Comparison of ENCODE assay signal across 13 cellular contexts in the genomic region with DNA sequence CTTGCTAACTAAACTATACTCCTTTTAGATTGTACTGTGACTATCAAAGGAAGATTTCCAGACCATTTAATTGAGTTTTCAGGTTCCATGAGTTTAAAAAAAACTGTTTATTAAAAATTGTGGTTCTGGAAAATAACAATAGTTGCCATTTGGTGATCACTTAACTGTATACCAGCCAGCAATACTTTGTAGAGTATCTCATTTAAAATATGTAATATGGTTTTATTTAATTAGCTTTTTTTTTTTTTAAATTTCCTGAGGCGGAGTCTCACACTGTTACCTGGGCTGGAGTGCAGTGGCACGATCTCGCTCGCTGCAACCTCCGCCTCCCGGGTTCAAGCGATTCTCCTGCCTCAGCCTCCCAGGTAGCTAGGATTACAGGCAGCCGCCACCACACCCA.
"Had no signal": no experiment of that assay in that cellular context is flagged by ENCODE, and none has a peak within 500 bp of the region (broad histone marks: within the 10 kb centered on the region; RNA-seq: fewer than 3 reads in every experiment).

No MANE protein-coding gene starts in this region.

- H3K9ac ChIP-seq: parathyroid adenoma had no signal

- H3K4me3 ChIP-seq: esophagus squamous epithelium, mucosa of descending colon had no signal

- H3K27ac ChIP-seq: parathyroid adenoma had no signal

- H3K36me3 ChIP-seq: esophagus squamous epithelium had no signal

- H3K9me3 ChIP-seq: esophagus squamous epithelium, mucosa of descending colon had no signal

- DNase-seq: activated CD4-positive, alpha-beta T cell treated with anti-CD3 and anti-CD28 coated beads, Interleukin-2, amount 10 ng/mL, durations not matched to agents 7 days and 5 days; activated CD8-positive, alpha-beta memory T cell treated with anti-CD3 and anti-CD28 coated beads, Interleukin-2, amount 50 U/mL, for 48 hours; activated gamma-delta T cell; activated T-cell treated with anti-CD3 and anti-CD28 coated beads, Interleukin-2, amount 50 U/mL, for 72 hours; caudate nucleus; esophagus squamous epithelium; immature natural killer cell; mucosa of descending colon; naive thymus-derived CD4-positive, alpha-beta T cell; stimulated activated CD4-positive, alpha-beta T cell treated with anti-CD3 and anti-CD28 coated beads, Interleukin-2, amount 100 ng/mL, for 48 hours; stimulated activated naive CD4-positive, alpha-beta T cell had no signal

- H3K27me3 ChIP-seq: esophagus squamous epithelium had no signal

- ATAC-seq: activated naive CD4-positive, alpha-beta T cell treated with anti-CD3 and anti-CD28 coated beads, Interleukin-2, amount 50 U/mL, for 72 hours; activated T-cell treated with anti-CD3 and anti-CD28 coated beads, Interleukin-2, amount 50 U/mL, for 72 hours; naive thymus-derived CD4-positive, alpha-beta T cell had no signal

- H2AFZ ChIP-seq: parathyroid adenoma had no signal
